Comparison of ENCODE assay signal across 28 cellular contexts in the genomic region with DNA sequence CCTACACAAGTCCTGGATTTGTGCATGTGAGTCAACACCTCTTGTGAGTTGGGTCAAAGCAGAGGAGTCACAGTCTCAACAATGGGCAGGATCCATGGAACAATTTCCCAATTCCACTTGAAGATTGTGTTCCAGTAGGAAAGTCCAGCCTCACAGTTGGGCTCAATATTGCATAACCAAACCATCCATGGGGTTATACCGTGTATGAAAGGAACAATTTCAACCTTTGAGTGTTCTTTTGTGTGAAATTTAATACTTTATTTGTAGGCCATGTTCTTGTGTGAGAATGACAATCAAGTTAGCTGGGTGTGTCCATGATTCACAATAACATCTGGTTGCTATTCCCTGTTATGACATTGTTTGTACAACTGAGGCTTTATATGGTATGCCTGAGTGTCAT.
"Had no signal": no experiment of that assay in that cellular context is flagged by ENCODE, and none has a peak within 500 bp of the region (broad histone marks: within the 10 kb centered on the region; RNA-seq: fewer than 3 reads in every experiment).

No MANE protein-coding gene starts in this region.

- ATAC-seq: activated CD4-positive, alpha-beta T cell treated with anti-CD3 and anti-CD28 coated beads for 36 hours; activated CD8-positive, alpha-beta memory T cell treated with anti-CD3 and anti-CD28 coated beads, Interleukin-2, amount 10 ng/mL, durations not matched to agents 7 days and 5 days; activated CD8-positive, alpha-beta T cell treated with anti-CD3 and anti-CD28 coated beads, Interleukin-2, amount 10 ng/mL, durations not matched to agents 7 days and 5 days; activated naive CD4-positive, alpha-beta T cell treated with anti-CD3 and anti-CD28 coated beads, Interleukin-2, amount 50 U/mL, for 72 hours; activated T-cell treated with anti-CD3 and anti-CD28 coated beads, Interleukin-2, amount 50 U/mL, for 72 hours; effector memory CD8-positive, alpha-beta T cell; esophagus mucosa; heart left ventricle; T-helper 17 cell had no signal

- H3K27me3 ChIP-seq: ascending aorta, breast epithelium, heart left ventricle had no signal

- H3K4me1 ChIP-seq: ascending aorta, breast epithelium, heart left ventricle had no signal

- H3K9me3 ChIP-seq: ascending aorta, breast epithelium, heart left ventricle had no signal

- DNase-seq: activated B cell treated with CpG ODN at 0.5 μM for 24 hours; activated CD4-positive, alpha-beta memory T cell treated with anti-CD3 and anti-CD28 coated beads for 36 hours; activated CD4-positive, alpha-beta T cell treated with anti-CD3 and anti-CD28 coated beads for 36 hours; activated CD4-positive, alpha-beta T cell treated with anti-CD3 and anti-CD28 coated beads, Interleukin-2, amount 10 ng/mL, durations not matched to agents 24 days and 14 days; activated CD4-positive, CD25-positive, alpha-beta regulatory T cell treated with anti-CD3 and anti-CD28 coated beads, Interleukin-2, amount 50 U/mL, for 72 hours; activated CD8-positive, alpha-beta memory T cell treated with anti-CD3 and anti-CD28 coated beads, Interleukin-2, amount 10 ng/mL, durations not matched to agents 7 days and 5 days; activated CD8-positive, alpha-beta memory T cell treated with anti-CD3 and anti-CD28 coated beads, Interleukin-2, amount 50 U/mL, for 4 hours; activated CD8-positive, alpha-beta T cell treated with anti-CD3 and anti-CD28 coated beads, Interleukin-2, amount 10 ng/mL, durations not matched to agents 7 days and 5 days; activated gamma-delta T cell; activated naive CD4-positive, alpha-beta T cell; activated naive CD4-positive, alpha-beta T cell treated with anti-CD3 and anti-CD28 coated beads, Interleukin-2, amount 10 ng/mL, durations not matched to agents 7 days and 5 days; activated naive CD8-positive, alpha-beta T cell treated with anti-CD3 and anti-CD28 coated beads, Interleukin-2, amount 10 ng/mL, durations not matched to agents 7 days and 5 days; activated T-cell treated with anti-CD3 and anti-CD28 coated beads, Interleukin-2, amount 50 U/mL, for 1 hour; activated T-cell treated with anti-CD3 and anti-CD28 coated beads, Interleukin-2, amount 50 U/mL, for 72 hours; cortex of kidney; dermis blood vessel endothelial cell; effector CD4-positive, alpha-beta T cell; effector memory CD8-positive, alpha-beta T cell; glutamatergic neuron; heart left ventricle; T-helper 1 cell; T-helper 17 cell; T1000; WERI-Rb-1 had no signal

- H3K4me3 ChIP-seq: ascending aorta, breast epithelium, heart left ventricle had no signal

- H3K36me3 ChIP-seq: ascending aorta, breast epithelium, heart left ventricle, WERI-Rb-1 had no signal

- H3K27ac ChIP-seq: ascending aorta, breast epithelium, heart left ventricle, WERI-Rb-1 had no signal
